ENCODE assay signal across 12 cellular contexts in the genomic region with DNA sequence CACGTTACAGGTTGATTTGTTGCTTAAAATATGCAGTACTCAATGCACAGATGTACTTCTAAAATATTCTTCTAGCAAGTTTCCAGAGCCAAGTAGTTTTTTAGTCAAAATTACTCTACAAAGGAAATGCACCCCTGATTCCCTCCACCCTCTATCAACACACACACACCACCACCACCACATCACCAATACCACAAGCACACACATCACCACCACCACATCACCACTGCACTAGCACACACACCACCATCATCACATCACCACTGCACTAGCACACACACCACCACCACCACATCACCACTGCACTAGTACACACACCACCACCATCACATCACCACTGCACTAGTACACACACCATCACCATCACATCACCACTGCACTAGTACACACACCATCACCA.
"Had no signal": no experiment of that assay in that cellular context is flagged by ENCODE, and none has a peak within 500 bp of the region (broad histone marks: within the 10 kb centered on the region; RNA-seq: fewer than 3 reads in every experiment).

No MANE protein-coding gene starts in this region.

- ATAC-seq: effector memory CD8-positive, alpha-beta T cell; mucosa of descending colon; naive thymus-derived CD8-positive, alpha-beta T cell had no signal

- H3K9me3 ChIP-seq: mucosa of descending colon, right atrium auricular region had no signal

- H3K36me3 ChIP-seq: right atrium auricular region had no signal

- H3K4me3 ChIP-seq: mucosa of descending colon, right atrium auricular region, smooth muscle cell had no signal

- DNase-seq: effector memory CD8-positive, alpha-beta T cell; erythroblast; foreskin fibroblast; kidney glomerular epithelial cell; mammary epithelial cell; mucosa of descending colon; naive thymus-derived CD8-positive, alpha-beta T cell; stimulated activated CD4-positive, alpha-beta T cell treated with anti-CD3 and anti-CD28 coated beads, Interleukin-2, amount 100 ng/mL, for 48 hours; stimulated activated naive CD4-positive, alpha-beta T cell treated with Interleukin-2 at 50 U/mL for 16 hours; trophoblast cell had no signal

- H3K4me2 ChIP-seq: smooth muscle cell had no signal

- H3K27me3 ChIP-seq: right atrium auricular region had no signal
